21 cellular contexts compared by ENCODE assay signal in the genomic region with DNA sequence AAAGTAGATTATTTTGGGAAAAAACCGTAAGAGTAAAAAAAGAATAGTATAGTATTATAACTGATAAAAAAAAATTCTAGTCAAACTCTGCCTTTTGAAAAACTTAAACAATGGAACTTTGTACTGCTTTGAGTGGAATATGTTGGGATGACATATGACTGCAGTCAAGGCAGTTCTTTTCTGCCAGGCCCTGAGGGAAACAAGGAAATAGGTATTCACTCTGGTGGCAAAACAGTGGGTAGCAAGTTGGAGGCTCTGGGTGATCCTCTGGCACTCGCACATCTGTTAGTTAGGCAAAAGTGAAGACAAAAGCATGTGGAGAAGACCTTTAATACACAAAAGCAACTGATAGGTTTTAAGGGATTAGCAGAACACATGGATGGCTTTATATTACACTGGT.
"Had no signal": no experiment of that assay in that cellular context is flagged by ENCODE, and none has a peak within 500 bp of the region (broad histone marks: within the 10 kb centered on the region; RNA-seq: fewer than 3 reads in every experiment).

No MANE protein-coding gene starts in this region.

- H3K27me3 ChIP-seq: brain microvascular endothelial cell, left lung, suprapubic skin, vagina had no signal

- H3K4me3 Mint-ChIP-seq: activated B cell treated with CpG ODN at 0.5 μM for 24 hours; activated CD8-positive, alpha-beta memory T cell treated with anti-CD3 and anti-CD28 coated beads, Interleukin-2, amount 10 ng/mL, durations not matched to agents 7 days and 5 days; activated naive CD4-positive, alpha-beta T cell treated with anti-CD3 and anti-CD28 coated beads, Interleukin-2, amount 10 ng/mL, durations not matched to agents 7 days and 5 days; activated naive CD8-positive, alpha-beta T cell treated with anti-CD3 and anti-CD28 coated beads, Interleukin-2, amount 50 U/mL, for 24 hours; central memory CD8-positive, alpha-beta T cell; nephron progenitor cell had no signal

- H3K9me3 Mint-ChIP-seq: activated B cell treated with CpG ODN at 0.5 μM for 24 hours; activated naive CD4-positive, alpha-beta T cell treated with anti-CD3 and anti-CD28 coated beads, Interleukin-2, amount 10 ng/mL, durations not matched to agents 7 days and 5 days; activated naive CD8-positive, alpha-beta T cell treated with anti-CD3 and anti-CD28 coated beads, Interleukin-2, amount 50 U/mL, for 24 hours; activated T-helper 2 cell treated with anti-CD3 and anti-CD28 coated beads, Interferon-gamma antibody, Interleukin-2, Interleukin-4, amounts not matched to agents 10 μg/mL and 5 μg/mL and 100 μg/mL, durations not matched to agents 14 hours and 24 hours and 36 hours; central memory CD8-positive, alpha-beta T cell; nephron progenitor cell had no signal

- DNase-seq: activated B cell treated with CpG ODN at 0.5 μM for 24 hours; activated CD8-positive, alpha-beta memory T cell treated with anti-CD3 and anti-CD28 coated beads, Interleukin-2, amount 10 ng/mL, durations not matched to agents 7 days and 5 days; activated naive CD4-positive, alpha-beta T cell treated with anti-CD3 and anti-CD28 coated beads, Interleukin-2, amount 10 ng/mL, durations not matched to agents 7 days and 5 days; activated naive CD8-positive, alpha-beta T cell treated with anti-CD3 and anti-CD28 coated beads, Interleukin-2, amount 50 U/mL, for 24 hours; anterior cingulate cortex; brain microvascular endothelial cell; erythroblast; head of caudate nucleus; left lung; nephron progenitor cell; occipital lobe; stimulated activated CD4-positive, alpha-beta T cell treated with anti-CD3 and anti-CD28 coated beads, Interleukin-2, amount 100 ng/mL, for 24 hours; stimulated activated naive CD4-positive, alpha-beta T cell treated with Interleukin-2 at 50 U/mL for 16 hours; trophoblast cell had no signal

- H3K27ac ChIP-seq: brain microvascular endothelial cell, coronary artery, left lung, suprapubic skin, vagina had no signal

- H3K9me3 ChIP-seq: left lung, suprapubic skin, vagina had no signal

- ATAC-seq: activated CD8-positive, alpha-beta memory T cell treated with anti-CD3 and anti-CD28 coated beads, Interleukin-2, amount 10 ng/mL, durations not matched to agents 7 days and 5 days; activated naive CD8-positive, alpha-beta T cell treated with anti-CD3 and anti-CD28 coated beads, Interleukin-2, amount 50 U/mL, for 24 hours; left lung had no signal

- H3K4me1 ChIP-seq: left lung, suprapubic skin, vagina had no signal

- H3K4me3 ChIP-seq: coronary artery, left lung, suprapubic skin, vagina had no signal

- H3K4me1 Mint-ChIP-seq: activated B cell treated with CpG ODN at 0.5 μM for 24 hours; central memory CD8-positive, alpha-beta T cell; nephron progenitor cell had no signal

- H3K27me3 Mint-ChIP-seq: activated B cell treated with CpG ODN at 0.5 μM for 24 hours; activated CD8-positive, alpha-beta memory T cell treated with anti-CD3 and anti-CD28 coated beads, Interleukin-2, amount 10 ng/mL, durations not matched to agents 7 days and 5 days; activated naive CD4-positive, alpha-beta T cell treated with anti-CD3 and anti-CD28 coated beads, Interleukin-2, amount 10 ng/mL, durations not matched to agents 7 days and 5 days; activated naive CD8-positive, alpha-beta T cell treated with anti-CD3 and anti-CD28 coated beads, Interleukin-2, amount 50 U/mL, for 24 hours; central memory CD8-positive, alpha-beta T cell had no signal

- H3K27ac Mint-ChIP-seq: activated B cell treated with CpG ODN at 0.5 μM for 24 hours; activated naive CD8-positive, alpha-beta T cell treated with anti-CD3 and anti-CD28 coated beads, Interleukin-2, amount 50 U/mL, for 24 hours had no signal

- FAIRE-seq: endometrium, frontal cortex had no signal
